12 cellular contexts compared by ENCODE assay signal in genomic region chr1:75053207-75053606, GRCh38.
DNase-seq lines count a peak whose midpoint lies in the region; ATAC-seq, FAIRE-seq and TF ChIP-seq lines count a peak whose summit lies in the region.
"Had no signal": no experiment of that assay in that cellular context is flagged by ENCODE, and none has a peak within 500 bp of the region (broad histone marks: within the 10 kb centered on the region; RNA-seq: fewer than 3 reads in every experiment).

No MANE protein-coding gene starts in this region.

- H3K9me3 Mint-ChIP-seq in MCF 10A (ENCODE audit: unreplicated experiment) (no peaks in the 10 kb centered on the region), type B pancreatic cell (no peaks in the 10 kb centered on the region)

- POLR2A ChIA-PET in MCF 10A (lab: Yijun Ruan, JAX) (no interaction called here), K562 (lab: Yijun Ruan, JAX) (no interaction called here)

- H3K27me3 ChIP-seq in breast epithelium (no peaks in the 10 kb centered on the region), K562 (ENCODE audit: control insufficient read depth in 2 of 2, insufficient read depth in 2 of 2, low read length in 2 of 2) (no peaks in the 10 kb centered on the region)

- H3K4me1 Mint-ChIP-seq in MCF 10A (ENCODE audit: insufficient read depth, unreplicated experiment): no peaks in the 10 kb centered on the region
- no peaks in the 10 kb centered on the region for H3K4me1 Mint-ChIP-seq in type B pancreatic cell (ENCODE audit: unreplicated experiment)
- H3K4me1 Mint-ChIP-seq: stimulated activated effector memory CD8-positive, alpha-beta T cell treated with anti-CD3 and anti-CD28 coated beads, Interleukin-12 subunit alpha, Interleukin-12 subunit beta, amount 100 ng/mL, for 72 hours had no signal

- H3K4me3 ChIP-seq in breast epithelium (no peak overlapping the region), K562 (no peak overlapping the region)

- no peak overlapping the region for H3K4me2 ChIP-seq in K562 (ENCODE audit: insufficient read depth, low read length)

- H3K9me3 ChIP-seq in breast epithelium (peaks cover 8 to 15% of the 10 kb centered on the region in 2 donors), K562 (replicated peaks; ENCODE audit: control insufficient read depth, insufficient read depth, low read depth, low read length) (no peaks in the 10 kb centered on the region)

- no peak for FAIRE-seq in K562 (lab: Jason Lieb, UNC)
- FAIRE-seq: kidney had no signal

- peak; percentile 44 for TF ChIP-seq CTCF in MCF 10A (IDR thresholded peaks at IDR 0.05; ENCODE audit: unreplicated experiment)
- no peak for TF ChIP-seq CTCF in breast epithelium (IDR thresholded peaks at IDR 0.05)
- no peak for TF ChIP-seq CTCF in K562 (IDR thresholded peaks at IDR 0.05 in 2 of 3, conservative IDR thresholded peaks at IDR 0.05 in 1 of 3; ENCODE audit: insufficient read depth in 2 of 3, low read depth in 1 of 3, low read length in 3 of 3)
- peak; percentile 42 for TF ChIP-seq CTCF in type B pancreatic cell (conservative IDR thresholded peaks at IDR 0.05)

- no TSS peak for BruUV-seq in MCF 10A (replicated peaks; lab: Mats Ljungman, UMichigan)
- no TSS peak for BruUV-seq in K562 (replicated peaks; lab: Mats Ljungman, UMichigan)

- H3K4me3 Mint-ChIP-seq in MCF 10A (ENCODE audit: unreplicated experiment) (no peak overlapping the region), type B pancreatic cell (no peak overlapping the region)
- H3K4me3 Mint-ChIP-seq: stimulated activated effector memory CD8-positive, alpha-beta T cell treated with anti-CD3 and anti-CD28 coated beads, Interleukin-12 subunit alpha, Interleukin-12 subunit beta, amount 100 ng/mL, for 72 hours had no signal

- H3K9ac ChIP-seq in K562 (ENCODE audit: insufficient read depth in 1 of 2, low read depth in 2 of 2, low read length in 2 of 2): no peak overlapping the region

- H3K27ac ChIP-seq in breast epithelium (no peak overlapping the region), K562 (ENCODE audit: extremely low read depth, low read depth, low read length) (no peak overlapping the region)

- no peaks in the 10 kb centered on the region for H4K20me1 ChIP-seq in K562 (replicated peaks; ENCODE audit: control insufficient read depth, insufficient read depth, low read length)

- 0% methylated on average over 2 of the region's 2 CpGs for whole genome bisulfite sequencing in K562 (ENCODE audit: insufficient coverage, low coverage, missing lambda C conversion rate)

- H3K4me1 ChIP-seq in breast epithelium (no peaks in the 10 kb centered on the region), K562 (replicated peaks in 1 of 2; ENCODE audit: control insufficient read depth in 2 of 2, insufficient read depth in 2 of 2, low read length in 2 of 2) (no peaks in the 10 kb centered on the region)

- H3K9me1 ChIP-seq in K562 (ENCODE audit: control insufficient read depth, insufficient read depth, low read length): no peaks in the 10 kb centered on the region

- CTCF ChIA-PET in MCF 10A (lab: Yijun Ruan, JAX): interaction anchor here (0.5 to 5.7 kb wide), 20 partner anchors 16 to 692 kb away, joined by 3 to 56 read pairs (median 3); no protein-coding TSS in a partner anchor
- CTCF ChIA-PET in K562 (lab: Yijun Ruan, JAX; ENCODE audit: low intra/inter-chr PET ratio): no interaction called here

- no peak overlapping the region for H3K27ac Mint-ChIP-seq in MCF 10A (ENCODE audit: low read depth, unreplicated experiment)
- H3K27ac Mint-ChIP-seq in type B pancreatic cell: no peak overlapping the region
- H3K27ac Mint-ChIP-seq: stimulated activated effector memory CD8-positive, alpha-beta T cell treated with anti-CD3 and anti-CD28 coated beads, Interleukin-12 subunit alpha, Interleukin-12 subunit beta, amount 100 ng/mL, for 72 hours had no signal

- no peak for TF ChIP-seq EP300 in K562 (IDR thresholded peaks at IDR 0.05; ENCODE audit: low read length)

- no peak overlapping the region for H2AFZ ChIP-seq in K562 (ENCODE audit: low read depth, low read length)

- intact Hi-C loops in MCF 10A (cut with micrococcal nuclease): loop anchor here (1.0 kb wide), 2 partner anchors 150 to 281 kb away; no protein-coding TSS in a partner anchor
- intact Hi-C loops in breast epithelium (cut with DNase I; ENCODE audit: low total_unique reads): no loop called here
- intact Hi-C loops in K562 (cut with micrococcal nuclease): no loop called here

- no peaks in the 10 kb centered on the region for H3K27me3 Mint-ChIP-seq in MCF 10A (ENCODE audit: insufficient read depth, unreplicated experiment)
- no peaks in the 10 kb centered on the region for H3K27me3 Mint-ChIP-seq in type B pancreatic cell

- DNase-seq in MCF 10A (ENCODE audit: unreplicated experiment) (peak; percentile 40), breast epithelium (ENCODE audit: low spot score in 2 of 2) (no peak), NCI-H146 treated with DMSO at 0.1 percent for 48 hours (lab: John Stamatoyannopoulos, UW; ENCODE audit: unreplicated experiment) (peak; percentile 46), K562 (ENCODE audit: extremely low read depth in 1 of 4, low spot score in 3 of 4) (no peak), type B pancreatic cell (ENCODE audit: extremely low spot score, unreplicated experiment) (no peak)
- no peak for DNase-seq in NK-92 treated with Interleukin-12 subunit alpha and Interleukin-12 subunit beta, amount 100 ng/mL, for 24 hours (lab: John Stamatoyannopoulos, UW)
- DNase-seq: C1 segment of cervical spinal cord; kidney; stimulated activated CD4-positive, alpha-beta T cell treated with anti-CD3 and anti-CD28 coated beads, Interleukin-15, amount 100 ng/mL, for 24 hours had no signal

- TF ChIP-seq RAD21 in K562 (CRISPR knock-in tag; conservative IDR thresholded peaks at IDR 0.05 in 1 of 2, IDR thresholded peaks at IDR 0.05 in 1 of 2): peak; percentile 31 to 32; a peak in 2 of 4 replicates

- ATAC-seq in K562 (no peak), GM21529 (IDR thresholded peaks at IDR 0.05; ENCODE audit: unreplicated experiment) (no peak), GM19455 (IDR thresholded peaks at IDR 0.05; ENCODE audit: unreplicated experiment) (no peak)
- ATAC-seq: stimulated activated effector memory CD8-positive, alpha-beta T cell treated with anti-CD3 and anti-CD28 coated beads, Interleukin-12 subunit alpha, Interleukin-12 subunit beta, amount 100 ng/mL, for 72 hours had no signal

- in situ Hi-C loops in K562 (cut with MboI): no loop called here

- TF ChIP-seq POLR2A in breast epithelium (IDR thresholded peaks at IDR 0.05) (no peak), K562 (conservative IDR thresholded peaks at IDR 0.05) (no peak)

- H3K79me2 ChIP-seq in K562 (ENCODE audit: control insufficient read depth, insufficient read depth, low read length): no peaks in the 10 kb centered on the region

- H3K36me3 ChIP-seq in breast epithelium: no peaks in the 10 kb centered on the region
- no peaks in the 10 kb centered on the region for H3K36me3 ChIP-seq in K562 (ENCODE audit: control insufficient read depth, insufficient read depth, low read length)

- H3K36me3 Mint-ChIP-seq in MCF 10A (ENCODE audit: insufficient read depth, unreplicated experiment): no peaks in the 10 kb centered on the region
- no peaks in the 10 kb centered on the region for H3K36me3 Mint-ChIP-seq in type B pancreatic cell
- H3K36me3 Mint-ChIP-seq: stimulated activated effector memory CD8-positive, alpha-beta T cell treated with anti-CD3 and anti-CD28 coated beads, Interleukin-12 subunit alpha, Interleukin-12 subunit beta, amount 100 ng/mL, for 72 hours had no signal

TF ChIP-seq in K562, 482 proteins besides CTCF, POLR2A, EP300 and RAD21 (continues in another document):
- TF ChIP-seq BRD4 (IDR thresholded peaks at IDR 0.05) (no peak), CAMTA2 (CRISPR knock-in tag; conservative IDR thresholded peaks at IDR 0.05) (no peak), PURB (CRISPR knock-in tag; IDR thresholded peaks at IDR 0.05; ENCODE audit: low read depth) (no peak), OTX1 (CRISPR knock-in tag; IDR thresholded peaks at IDR 0.05) (no peak), POLR3G (IDR thresholded peaks at IDR 0.05; ENCODE audit: extremely low read depth, insufficient read length, insufficient replicate concordance) (no peak), ZBTB1 (CRISPR knock-in tag; IDR thresholded peaks at IDR 0.05; ENCODE audit: borderline replicate concordance, low read depth) (no peak), L3MBTL2 (IDR thresholded peaks at IDR 0.05) (no peak), ATF6 (CRISPR knock-in tag; IDR thresholded peaks at IDR 0.05) (no peak)
- TF ChIP-seq, protein P1, sequence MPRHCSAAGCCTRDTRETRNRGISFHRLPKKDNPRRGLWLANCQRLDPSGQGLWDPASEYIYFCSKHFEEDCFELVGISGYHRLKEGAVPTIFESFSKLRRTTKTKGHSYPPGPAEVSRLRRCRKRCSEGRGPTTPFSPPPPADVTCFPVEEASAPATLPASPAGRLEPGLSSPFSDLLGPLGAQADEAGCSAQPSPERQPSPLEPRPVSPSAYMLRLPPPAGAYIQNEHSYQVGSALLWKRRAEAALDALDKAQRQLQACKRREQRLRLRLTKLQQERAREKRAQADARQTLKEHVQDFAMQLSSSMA (CRISPR knock-in tag; IDR thresholded peaks at IDR 0.05): no peak
- TF ChIP-seq, protein P2, sequence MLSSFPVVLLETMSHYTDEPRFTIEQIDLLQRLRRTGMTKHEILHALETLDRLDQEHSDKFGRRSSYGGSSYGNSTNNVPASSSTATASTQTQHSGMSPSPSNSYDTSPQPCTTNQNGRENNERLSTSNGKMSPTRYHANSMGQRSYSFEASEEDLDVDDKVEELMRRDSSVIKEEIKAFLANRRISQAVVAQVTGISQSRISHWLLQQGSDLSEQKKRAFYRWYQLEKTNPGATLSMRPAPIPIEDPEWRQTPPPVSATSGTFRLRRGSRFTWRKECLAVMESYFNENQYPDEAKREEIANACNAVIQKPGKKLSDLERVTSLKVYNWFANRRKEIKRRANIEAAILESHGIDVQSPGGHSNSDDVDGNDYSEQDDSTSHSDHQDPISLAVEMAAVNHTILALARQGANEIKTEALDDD (IDR thresholded peaks at IDR 0.05): no peak

Comparison
In these comparisons a context has a peak if more than half of its experiments do, and no peak if none do; other contexts are left out.
1. DNase-seq: peak in MCF 10A (single experiment) and NCI-H146 treated with DMSO at 0.1 percent for 48 hours (single experiment); none in breast epithelium (0 of 2), K562 (0 of 4), type B pancreatic cell (single experiment) and NK-92 treated with Interleukin-12 subunit alpha and Interleukin-12 subunit beta, amount 100 ng/mL, for 24 hours (single experiment).
2. CTCF ChIP-seq: peak in MCF 10A (single experiment) and type B pancreatic cell (single experiment); none in breast epithelium (0 of 3) and K562 (0 of 3).